Comparison of ENCODE assay signal across 13 cellular contexts in genomic region chr16:8864480-8864879, GRCh38. TPM values are rescaled to one million over a fixed set of nuclear protein-coding genes. Genes with fewer than 3 reads are reported as not detected.
DNase-seq lines count a peak whose midpoint lies in the region; ATAC-seq, FAIRE-seq and TF ChIP-seq lines count a peak whose summit lies in the region.
"Had no signal": no experiment of that assay in that cellular context is flagged by ENCODE, and none has a peak within 500 bp of the region (broad histone marks: within the 10 kb centered on the region; RNA-seq: fewer than 3 reads in every experiment).

No MANE protein-coding gene starts in this region.

- WGBS in thymus: 88% methylated on average over 11 of the region's 11 CpGs

- H3K27me3 Mint-ChIP-seq in activated T-cell treated with anti-CD3 and anti-CD28 coated beads, Interleukin-2, amount 50 U/mL, for 24 hours: no peaks in the 10 kb centered on the region
- no peaks in the 10 kb centered on the region for H3K27me3 Mint-ChIP-seq in WTC11 (ENCODE audit: low read depth)

- H3K9ac ChIP-seq in kidney (ENCODE audit: low read length in 2 of 2): peak overlapping the region in 1 of 2 donors; percentile 15

- H3K36me3 ChIP-seq in kidney (ENCODE audit: control insufficient read depth in 1 of 2, insufficient read depth in 2 of 2, low read length in 2 of 2): no peaks in the 10 kb centered on the region
- peaks cover 26% of the 10 kb centered on the region for H3K36me3 ChIP-seq in thymus (ENCODE audit: control insufficient read depth, insufficient read depth)

- intact Hi-C loops in kidney (cut with DNase I): no loop called here

- H3K4me1 ChIP-seq in kidney (ENCODE audit: control insufficient read depth in 1 of 2, insufficient read depth in 1 of 2, low read depth in 1 of 2, low read length in 2 of 2): peaks cover 42 to 57% of the 10 kb centered on the region in 2 donors
- H3K4me1 ChIP-seq in thymus (ENCODE audit: control insufficient read depth, insufficient read depth, low read length): peaks cover 11% of the 10 kb centered on the region

- H3K9me3 Mint-ChIP-seq in activated T-cell treated with anti-CD3 and anti-CD28 coated beads, Interleukin-2, amount 50 U/mL, for 24 hours: no peaks in the 10 kb centered on the region
- no peaks in the 10 kb centered on the region for H3K9me3 Mint-ChIP-seq in WTC11

- peak overlapping the region; percentile 37 to 39 for H3K4me3 ChIP-seq in kidney (ENCODE audit: low read length in 2 of 2)
- H3K4me3 ChIP-seq in thymus (ENCODE audit: low read length): no peak overlapping the region

- peaks cover 42% of the 10 kb centered on the region for H3K36me3 Mint-ChIP-seq in activated T-cell treated with anti-CD3 and anti-CD28 coated beads, Interleukin-2, amount 50 U/mL, for 24 hours (ENCODE audit: low read depth)
- peaks cover 3% of the 10 kb centered on the region for H3K36me3 Mint-ChIP-seq in WTC11

- H3K27ac Mint-ChIP-seq in activated T-cell treated with anti-CD3 and anti-CD28 coated beads, Interleukin-2, amount 50 U/mL, for 24 hours: peak overlapping the region; percentile 78
- peak overlapping the region; percentile 96 for H3K27ac Mint-ChIP-seq in WTC11

- no peaks in the 10 kb centered on the region for H3K27me3 ChIP-seq in thymus (ENCODE audit: control insufficient read depth, insufficient read depth)

- POLR2A ChIA-PET in WTC11 (lab: Charles Lee): interaction anchor here (1.1 to 1.3 kb wide), 2 partner anchors 13 to 227 kb away, joined by 4 to 5 read pairs; partner anchors contain the start of gene HAPSTR1

- no peak for TF ChIP-seq CTCF in WTC11 (IDR thresholded peaks at IDR 0.05)
- no peak for TF ChIP-seq CTCF in kidney (IDR thresholded peaks at IDR 0.05; ENCODE audit: borderline replicate concordance, extremely low read depth, insufficient read depth)

- no peak overlapping the region for H3K4me3 Mint-ChIP-seq in activated T-cell treated with anti-CD3 and anti-CD28 coated beads, Interleukin-2, amount 50 U/mL, for 24 hours
- peak overlapping the region; percentile 18 for H3K4me3 Mint-ChIP-seq in WTC11

- no peaks in the 10 kb centered on the region for H3K9me3 ChIP-seq in kidney (ENCODE audit: control insufficient read depth in 1 of 2, low read length in 2 of 2)
- no peaks in the 10 kb centered on the region for H3K9me3 ChIP-seq in thymus (ENCODE audit: control insufficient read depth)

- no peak for ATAC-seq in WTC11
- ATAC-seq in GM19328 (IDR thresholded peaks at IDR 0.05; ENCODE audit: unreplicated experiment): no peak

- no peak for FAIRE-seq in kidney (lab: Jason Lieb, UNC)

- CTCF ChIA-PET in WTC11 (lab: Charles Lee): interaction anchor here (0.9 to 2.8 kb wide), 13 partner anchors 10 to 213 kb away, joined by 3 to 16 read pairs (median 5); no protein-coding TSS in a partner anchor

- no peak for DNase-seq in activated T-cell treated with anti-CD3 and anti-CD28 coated beads, Interleukin-2, amount 50 U/mL, for 24 hours
- no peak for DNase-seq in activated T-cell treated with anti-CD3 and anti-CD28 coated beads, Interleukin-2, amount 50 U/mL, for 48 hours
- DNase-seq in WTC11 (ENCODE audit: low spot score) (no peak), kidney (no peak), NCI-H2171 (lab: John Stamatoyannopoulos, UW) (no peak)
- DNase-seq in stimulated activated CD4-positive, alpha-beta T cell treated with anti-CD3 and anti-CD28 coated beads, Interleukin-12 subunit alpha, Interleukin-12 subunit beta, amount 100 ng/mL, for 4 hours: no peak
- DNase-seq: MM.1S, WERI-Rb-1 had no signal

- H3K27ac ChIP-seq in kidney (ENCODE audit: low read depth in 2 of 2, low read length in 2 of 2): peak overlapping the region; percentile 49 to 53
- peak overlapping the region; percentile 21 for H3K27ac ChIP-seq in thymus (ENCODE audit: low read depth)
- H3K27ac ChIP-seq: WERI-Rb-1 had no signal

- peaks cover 43% of the 10 kb centered on the region for H3K4me1 Mint-ChIP-seq in activated T-cell treated with anti-CD3 and anti-CD28 coated beads, Interleukin-2, amount 50 U/mL, for 24 hours (ENCODE audit: low read depth)
- peaks cover 62% of the 10 kb centered on the region for H3K4me1 Mint-ChIP-seq in WTC11

TF ChIP-seq in WTC11, 78 proteins besides CTCF, POLR2A, EP300 and RAD21:
- no peak for TF ChIP-seq ZNF423 (CRISPR knock-in tag; IDR thresholded peaks at IDR 0.05)
- TF ChIP-seq USF1 (CRISPR knock-in tag; IDR thresholded peaks at IDR 0.05): peak; percentile 22; the same call in 1 of the 2 replicates

RNA-seq across cellular contexts. Expression of gene CARHSP1, which starts 4.3 kb away (rescaled TPM):
- total RNA-seq in WTC11 (2021): 260 to 271 TPM (median 261 TPM) in 3 replicates
- total RNA-seq in kidney: 134 TPM
- 130 TPM for polyA plus RNA-seq in kidney (ENCODE audit: insufficient read depth, low read depth, low replicate concordance)
- 100 TPM for polyA plus RNA-seq in thymus

RNA-seq across cellular contexts. Expression of gene LITAFD, which starts 17.7 kb away (rescaled TPM):
- total RNA-seq in WTC11 (2021) (not detected in 3 replicates), kidney (not detected)
- polyA plus RNA-seq in kidney (ENCODE audit: insufficient read depth, low read depth, low replicate concordance) (not detected), thymus (not detected)
- total RNA-seq: aorta, mononuclear cell, urinary bladder had no signal
- polyA plus RNA-seq: aorta, urinary bladder had no signal
